Comparison of ENCODE assay signal across 8 cellular contexts in genomic region chr18:3261035-3261392, GRCh38. TPM values are rescaled to one million over a fixed set of nuclear protein-coding genes. Genes with fewer than 3 reads are reported as not detected.
DNase-seq lines count a peak whose midpoint lies in the region; TF ChIP-seq lines count a peak whose summit lies in the region.

No MANE protein-coding gene starts in this region.

- peak overlapping the region; percentile 82 for H3K4me3 Mint-ChIP-seq in chondrocyte (ENCODE audit: unreplicated experiment)

- TF ChIP-seq CTCF in AG04450 (IDR thresholded peaks at IDR 0.05; ENCODE audit: low read depth, low read length) (no peak), chondrocyte (IDR thresholded peaks at IDR 0.05) (no peak)

- H3K27ac ChIP-seq in AG04450 (ENCODE audit: low read depth, low read length) (peak overlapping the region; percentile 95), KOPT-K1 (ENCODE audit: low read depth, low read length, poor library complexity, severe bottlenecking) (peak overlapping the region; percentile 86), muscle layer of duodenum (ENCODE audit: low read length) (peak overlapping the region; percentile 99)

- H3K4me1 ChIP-seq in muscle layer of duodenum (ENCODE audit: control insufficient read depth in 1 of 2, insufficient read depth in 2 of 2, low read length in 2 of 2), result peaks cover 20 to 55% of the 10 kb centered on the region in 2 donors

- peaks cover 22% of the 10 kb centered on the region for H3K36me3 Mint-ChIP-seq in chondrocyte (ENCODE audit: low read depth)

- peaks cover 75% of the 10 kb centered on the region for H3K4me1 Mint-ChIP-seq in chondrocyte (ENCODE audit: low read depth)

- peak overlapping the region; percentile 96 for H3K27ac Mint-ChIP-seq in chondrocyte (ENCODE audit: unreplicated experiment)

- peaks cover 27% of the 10 kb centered on the region for H3K36me3 ChIP-seq in KOPT-K1 (ENCODE audit: insufficient read depth, low read length)
- H3K36me3 ChIP-seq in muscle layer of duodenum (ENCODE audit: control insufficient read depth in 1 of 2, insufficient read depth in 2 of 2, low read length in 2 of 2), result peaks cover 14 to 36% of the 10 kb centered on the region in 2 donors

- DNase-seq in AG04450 (ENCODE audit: low read depth, low spot score) (no peak), chondrocyte (ENCODE audit: low spot score) (no peak), middle frontal gyrus (ENCODE audit: extremely low spot score, low spot score) (no peak), NCI-H526 (lab: John Stamatoyannopoulos, UW) (no peak), NOMO-1 treated with dmso at 0.1 percent for 144 hours (lab: John Stamatoyannopoulos, UW; ENCODE audit: unreplicated experiment) (no peak), NCI-H187 (lab: John Stamatoyannopoulos, UW) (no peak)

- H3K9me3 Mint-ChIP-seq in chondrocyte (ENCODE audit: low read depth), result no peaks in the 10 kb centered on the region

- H3K9me3 ChIP-seq in AG04450 (ENCODE audit: control insufficient read depth, insufficient read depth, low read length), result no peaks in the 10 kb centered on the region; the same call in 1 of the 2 replicates
- no peaks in the 10 kb centered on the region for H3K9me3 ChIP-seq in KOPT-K1 (ENCODE audit: insufficient read depth, low read length, poor library complexity, severe bottlenecking)
- H3K9me3 ChIP-seq in muscle layer of duodenum (ENCODE audit: control insufficient read depth in 1 of 2, low read length in 2 of 2), result no peaks in the 10 kb centered on the region

- no peaks in the 10 kb centered on the region for H3K27me3 Mint-ChIP-seq in chondrocyte (ENCODE audit: low read depth)

- H3K4me3 ChIP-seq in AG04450 (ENCODE audit: low read depth, low read length) (peak overlapping the region; percentile 93), muscle layer of duodenum (ENCODE audit: low read depth in 1 of 2, low read length in 2 of 2) (peak overlapping the region; percentile 80 to 96)

- CTCF ChIA-PET in AG04450 (lab: Charles Lee), result no interaction called here

- H3K27me3 ChIP-seq in AG04450 (ENCODE audit: control insufficient read depth, insufficient read depth, low read length) (no peaks in the 10 kb centered on the region), muscle layer of duodenum (ENCODE audit: low read depth, low read length) (no peaks in the 10 kb centered on the region)

- POLR2A ChIA-PET in AG04450 (lab: Yijun Ruan, JAX), result interaction anchor here (1.0 to 2.0 kb wide), 3 partner anchors 12 to 189 kb away, joined by 4 to 14 read pairs (median 6); partner anchors contain the start of genes MYL12A and TGIF1

RNA-seq across cellular contexts. Expression of gene MYL12B, which starts 0.9 kb away (rescaled TPM):
- polyA plus RNA-seq in AG04450 (2011; rRNA removed), result 682 and 787 TPM in 2 replicates
- polyA minus RNA-seq in AG04450 (2011; rRNA and poly(A)+ RNA removed), result 228 and 250 TPM in 2 replicates
- total RNA-seq in chondrocyte, result 241 to 327 TPM (median 323 TPM) in 3 replicates

RNA-seq across cellular contexts. Expression of gene MYL12A, which starts 13.4 kb away (rescaled TPM):
- 645 and 751 TPM in 2 replicates for polyA plus RNA-seq in AG04450 (2011; rRNA removed)
- 284 and 330 TPM in 2 replicates for polyA minus RNA-seq in AG04450 (2011; rRNA and poly(A)+ RNA removed)
- total RNA-seq in chondrocyte, result 426 to 647 TPM (median 621 TPM) in 3 replicates

RNA-seq across cellular contexts. Expression of gene MYOM1, which starts 41.2 kb away (rescaled TPM):
- 0.02 and 0.04 TPM in 2 replicates for polyA plus RNA-seq in AG04450 (2011; rRNA removed)
- not detected in 2 replicates for polyA minus RNA-seq in AG04450 (2011; rRNA and poly(A)+ RNA removed)
- 1.2 to 1.5 TPM (median 1.5 TPM) in 3 replicates for total RNA-seq in chondrocyte
